In the genomic region with DNA sequence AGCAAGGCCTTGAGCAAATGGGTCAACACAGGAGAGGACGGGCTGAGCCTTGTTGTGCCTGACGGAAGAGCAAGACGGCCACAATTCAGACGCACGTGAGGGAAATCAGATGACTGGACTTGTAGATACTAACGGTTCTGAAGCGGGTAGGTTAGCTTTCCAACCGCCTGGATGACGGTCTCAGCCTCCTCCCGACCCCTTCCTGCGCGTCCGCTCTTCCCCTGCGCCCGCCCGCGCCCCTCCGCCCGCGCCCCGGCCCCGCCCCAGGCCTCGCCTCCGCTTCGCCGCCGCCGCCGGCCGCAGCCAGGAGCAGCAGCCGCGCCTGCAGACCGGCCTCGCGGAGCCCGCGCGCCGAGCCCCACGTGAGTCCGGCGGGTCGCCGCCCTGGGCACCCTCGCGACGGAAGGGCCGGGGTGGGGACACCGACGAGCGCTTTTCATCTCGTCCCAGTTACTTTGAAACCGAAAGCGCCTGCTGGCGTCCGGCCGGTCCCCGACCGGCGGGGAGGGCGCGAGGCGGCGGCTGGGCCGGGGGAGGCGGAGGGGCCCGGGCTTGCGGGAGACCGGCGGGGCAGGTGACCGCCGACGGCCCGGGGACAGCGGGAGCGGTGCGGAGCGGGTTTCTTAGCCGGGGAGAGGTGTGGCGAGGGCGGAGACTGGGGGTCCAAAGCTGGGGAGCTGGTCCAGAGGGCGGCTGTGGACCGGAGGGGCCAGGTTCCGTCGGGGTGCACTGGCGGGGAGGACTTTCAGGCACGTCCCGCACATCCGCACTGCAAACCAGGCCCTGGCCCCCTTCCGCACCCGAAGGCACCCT, we compare ENCODE assay signal across 1 cellular context.
TF ChIP-seq lines count a peak whose summit lies in the region.

A gene with protein sequence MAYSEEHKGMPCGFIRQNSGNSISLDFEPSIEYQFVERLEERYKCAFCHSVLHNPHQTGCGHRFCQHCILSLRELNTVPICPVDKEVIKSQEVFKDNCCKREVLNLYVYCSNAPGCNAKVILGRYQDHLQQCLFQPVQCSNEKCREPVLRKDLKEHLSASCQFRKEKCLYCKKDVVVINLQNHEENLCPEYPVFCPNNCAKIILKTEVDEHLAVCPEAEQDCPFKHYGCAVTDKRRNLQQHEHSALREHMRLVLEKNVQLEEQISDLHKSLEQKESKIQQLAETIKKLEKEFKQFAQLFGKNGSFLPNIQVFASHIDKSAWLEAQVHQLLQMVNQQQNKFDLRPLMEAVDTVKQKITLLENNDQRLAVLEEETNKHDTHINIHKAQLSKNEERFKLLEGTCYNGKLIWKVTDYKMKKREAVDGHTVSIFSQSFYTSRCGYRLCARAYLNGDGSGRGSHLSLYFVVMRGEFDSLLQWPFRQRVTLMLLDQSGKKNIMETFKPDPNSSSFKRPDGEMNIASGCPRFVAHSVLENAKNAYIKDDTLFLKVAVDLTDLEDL (plus strand): TSS at position 306 of the 813 bp plus-strand sequence. CDS start 26,407 bp downstream, outside the sequence.

TF ChIP-seq in K562, 482 proteins besides CTCF, POLR2A, EP300 and RAD21 (continued from another document and continues in another):
- TF ChIP-seq, protein P1, sequence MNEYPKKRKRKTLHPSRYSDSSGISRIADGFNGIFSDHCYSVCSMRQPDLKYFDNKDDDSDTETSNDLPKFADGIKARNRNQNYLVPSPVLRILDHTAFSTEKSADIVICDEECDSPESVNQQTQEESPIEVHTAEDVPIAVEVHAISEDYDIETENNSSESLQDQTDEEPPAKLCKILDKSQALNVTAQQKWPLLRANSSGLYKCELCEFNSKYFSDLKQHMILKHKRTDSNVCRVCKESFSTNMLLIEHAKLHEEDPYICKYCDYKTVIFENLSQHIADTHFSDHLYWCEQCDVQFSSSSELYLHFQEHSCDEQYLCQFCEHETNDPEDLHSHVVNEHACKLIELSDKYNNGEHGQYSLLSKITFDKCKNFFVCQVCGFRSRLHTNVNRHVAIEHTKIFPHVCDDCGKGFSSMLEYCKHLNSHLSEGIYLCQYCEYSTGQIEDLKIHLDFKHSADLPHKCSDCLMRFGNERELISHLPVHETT (CRISPR knock-in tag; conservative IDR thresholded peaks at IDR 0.05 in 1 of 2, IDR thresholded peaks at IDR 0.05 in 1 of 2), result peak in 1 of 2 experiments; percentile 63; a peak in 2 of 4 replicates
- no peak for TF ChIP-seq TOE1 (IDR thresholded peaks at IDR 0.05; ENCODE audit: borderline replicate concordance)
- no peak for TF ChIP-seq TOE1 (CRISPR knock-in tag; IDR thresholded peaks at IDR 0.05; ENCODE audit: borderline replicate concordance, low read depth)
- TF ChIP-seq BDP1 (IDR thresholded peaks at IDR 0.05; ENCODE audit: insufficient read depth, insufficient read length), result no peak
- 0 out of 2 replicates have a peak, but pooled peaks have one; percentile 18 for TF ChIP-seq ZBTB17 (CRISPR knock-in tag; IDR thresholded peaks at IDR 0.05)
- peak; percentile 69; the same call in 1 of the 2 replicates for TF ChIP-seq ZBTB7A (IDR thresholded peaks at IDR 0.05; ENCODE audit: borderline replicate concordance, control insufficient read depth, low read depth, low read length)
- no peak for TF ChIP-seq HDAC1 (IDR thresholded peaks at IDR 0.05)
- TF ChIP-seq, protein P2, sequence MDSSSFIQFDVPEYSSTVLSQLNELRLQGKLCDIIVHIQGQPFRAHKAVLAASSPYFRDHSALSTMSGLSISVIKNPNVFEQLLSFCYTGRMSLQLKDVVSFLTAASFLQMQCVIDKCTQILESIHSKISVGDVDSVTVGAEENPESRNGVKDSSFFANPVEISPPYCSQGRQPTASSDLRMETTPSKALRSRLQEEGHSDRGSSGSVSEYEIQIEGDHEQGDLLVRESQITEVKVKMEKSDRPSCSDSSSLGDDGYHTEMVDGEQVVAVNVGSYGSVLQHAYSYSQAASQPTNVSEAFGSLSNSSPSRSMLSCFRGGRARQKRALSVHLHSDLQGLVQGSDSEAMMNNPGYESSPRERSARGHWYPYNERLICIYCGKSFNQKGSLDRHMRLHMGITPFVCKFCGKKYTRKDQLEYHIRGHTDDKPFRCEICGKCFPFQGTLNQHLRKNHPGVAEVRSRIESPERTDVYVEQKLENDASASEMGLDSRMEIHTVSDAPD (CRISPR knock-in tag; IDR thresholded peaks at IDR 0.05), result no peak
- no peak for TF ChIP-seq TBL1XR1 (IDR thresholded peaks at IDR 0.05; ENCODE audit: low read length in 2 of 2)
- TF ChIP-seq, protein P3, sequence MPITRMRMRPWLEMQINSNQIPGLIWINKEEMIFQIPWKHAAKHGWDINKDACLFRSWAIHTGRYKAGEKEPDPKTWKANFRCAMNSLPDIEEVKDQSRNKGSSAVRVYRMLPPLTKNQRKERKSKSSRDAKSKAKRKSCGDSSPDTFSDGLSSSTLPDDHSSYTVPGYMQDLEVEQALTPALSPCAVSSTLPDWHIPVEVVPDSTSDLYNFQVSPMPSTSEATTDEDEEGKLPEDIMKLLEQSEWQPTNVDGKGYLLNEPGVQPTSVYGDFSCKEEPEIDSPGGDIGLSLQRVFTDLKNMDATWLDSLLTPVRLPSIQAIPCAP (CRISPR knock-in tag; IDR thresholded peaks at IDR 0.05; ENCODE audit: borderline replicate concordance), result no peak
- peak; percentile 42; the same call in 1 of the 2 replicates for TF ChIP-seq KAT7 (CRISPR knock-in tag; IDR thresholded peaks at IDR 0.05; ENCODE audit: borderline replicate concordance)
- TF ChIP-seq KDM5B (IDR thresholded peaks at IDR 0.05; ENCODE audit: insufficient replicate concordance, low read depth, low read length), result peak; percentile 28
- no peak for TF ChIP-seq POLR2B (IDR thresholded peaks at IDR 0.05; ENCODE audit: low read depth, partially characterized antibody)
- TF ChIP-seq, protein P4, sequence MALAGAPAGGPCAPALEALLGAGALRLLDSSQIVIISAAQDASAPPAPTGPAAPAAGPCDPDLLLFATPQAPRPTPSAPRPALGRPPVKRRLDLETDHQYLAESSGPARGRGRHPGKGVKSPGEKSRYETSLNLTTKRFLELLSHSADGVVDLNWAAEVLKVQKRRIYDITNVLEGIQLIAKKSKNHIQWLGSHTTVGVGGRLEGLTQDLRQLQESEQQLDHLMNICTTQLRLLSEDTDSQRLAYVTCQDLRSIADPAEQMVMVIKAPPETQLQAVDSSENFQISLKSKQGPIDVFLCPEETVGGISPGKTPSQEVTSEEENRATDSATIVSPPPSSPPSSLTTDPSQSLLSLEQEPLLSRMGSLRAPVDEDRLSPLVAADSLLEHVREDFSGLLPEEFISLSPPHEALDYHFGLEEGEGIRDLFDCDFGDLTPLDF (CRISPR knock-in tag; IDR thresholded peaks at IDR 0.05), result no peak
- TF ChIP-seq FOXJ3 (CRISPR knock-in tag; IDR thresholded peaks at IDR 0.05), result no peak
- TF ChIP-seq ZNF780A (CRISPR knock-in tag; IDR thresholded peaks at IDR 0.05), result no peak
- TF ChIP-seq, protein P5, sequence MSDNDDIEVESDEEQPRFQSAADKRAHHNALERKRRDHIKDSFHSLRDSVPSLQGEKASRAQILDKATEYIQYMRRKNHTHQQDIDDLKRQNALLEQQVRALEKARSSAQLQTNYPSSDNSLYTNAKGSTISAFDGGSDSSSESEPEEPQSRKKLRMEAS (CRISPR knock-in tag; IDR thresholded peaks at IDR 0.05), result 0 out of 2 replicates have a peak, but pooled peaks have one; percentile 45
- 0 out of 4 replicates have a peak, but pooled peaks of 1 of the 2 experiments have one; percentile 52 for TF ChIP-seq TEAD1 (CRISPR knock-in tag; IDR thresholded peaks at IDR 0.05)
- TF ChIP-seq L3MBTL2 (IDR thresholded peaks at IDR 0.05), result peak; percentile 91
- no peak for TF ChIP-seq NFXL1 (CRISPR knock-in tag; IDR thresholded peaks at IDR 0.05)
- peak; percentile 70; the same call in 1 of the 2 replicates for TF ChIP-seq PHF8 (IDR thresholded peaks at IDR 0.05; ENCODE audit: borderline replicate concordance, low read length)
- TF ChIP-seq XRCC4 (IDR thresholded peaks at IDR 0.05; ENCODE audit: extremely low read depth, insufficient read depth, insufficient read length), result no peak
- TF ChIP-seq, protein P6, sequence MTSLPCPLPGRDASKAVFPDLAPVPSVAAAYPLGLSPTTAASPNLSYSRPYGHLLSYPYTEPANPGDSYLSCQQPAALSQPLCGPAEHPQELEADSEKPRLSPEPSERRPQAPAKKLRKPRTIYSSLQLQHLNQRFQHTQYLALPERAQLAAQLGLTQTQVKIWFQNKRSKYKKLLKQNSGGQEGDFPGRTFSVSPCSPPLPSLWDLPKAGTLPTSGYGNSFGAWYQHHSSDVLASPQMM (CRISPR knock-in tag; IDR thresholded peaks at IDR 0.05), result no peak
- TF ChIP-seq, protein P7, sequence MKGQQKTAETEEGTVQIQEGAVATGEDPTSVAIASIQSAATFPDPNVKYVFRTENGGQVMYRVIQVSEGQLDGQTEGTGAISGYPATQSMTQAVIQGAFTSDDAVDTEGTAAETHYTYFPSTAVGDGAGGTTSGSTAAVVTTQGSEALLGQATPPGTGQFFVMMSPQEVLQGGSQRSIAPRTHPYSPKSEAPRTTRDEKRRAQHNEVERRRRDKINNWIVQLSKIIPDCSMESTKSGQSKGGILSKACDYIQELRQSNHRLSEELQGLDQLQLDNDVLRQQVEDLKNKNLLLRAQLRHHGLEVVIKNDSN (CRISPR knock-in tag; IDR thresholded peaks at IDR 0.05), result peak; percentile 38; the same call in 1 of the 2 replicates
- no peak for TF ChIP-seq ZNF274 (IDR thresholded peaks at IDR 0.05; ENCODE audit: borderline replicate concordance, low read depth, low read length)
- no peak for TF ChIP-seq ZNF134 (CRISPR knock-in tag; conservative IDR thresholded peaks at IDR 0.05)
- peak; percentile 89; the same call in 1 of the 2 replicates for TF ChIP-seq GATAD2B (IDR thresholded peaks at IDR 0.05; ENCODE audit: borderline replicate concordance)
- no peak for TF ChIP-seq HNRNPLL (IDR thresholded peaks at IDR 0.05; ENCODE audit: low read depth, low read length, poor library complexity, severe bottlenecking)
- 0 out of 4 replicates have a peak, but pooled peaks of 1 of the 2 experiments have one; percentile 37 for TF ChIP-seq NRF1 (conservative IDR thresholded peaks at IDR 0.05 in 1 of 2, IDR thresholded peaks at IDR 0.05 in 1 of 2)
- TF ChIP-seq, protein P8, sequence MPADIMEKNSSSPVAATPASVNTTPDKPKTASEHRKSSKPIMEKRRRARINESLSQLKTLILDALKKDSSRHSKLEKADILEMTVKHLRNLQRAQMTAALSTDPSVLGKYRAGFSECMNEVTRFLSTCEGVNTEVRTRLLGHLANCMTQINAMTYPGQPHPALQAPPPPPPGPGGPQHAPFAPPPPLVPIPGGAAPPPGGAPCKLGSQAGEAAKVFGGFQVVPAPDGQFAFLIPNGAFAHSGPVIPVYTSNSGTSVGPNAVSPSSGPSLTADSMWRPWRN (IDR thresholded peaks at IDR 0.05; ENCODE audit: low read depth), result no peak
- TF ChIP-seq POLR2G (IDR thresholded peaks at IDR 0.05; ENCODE audit: low read depth, low read length), result peak; percentile 84
- TF ChIP-seq, protein P9, sequence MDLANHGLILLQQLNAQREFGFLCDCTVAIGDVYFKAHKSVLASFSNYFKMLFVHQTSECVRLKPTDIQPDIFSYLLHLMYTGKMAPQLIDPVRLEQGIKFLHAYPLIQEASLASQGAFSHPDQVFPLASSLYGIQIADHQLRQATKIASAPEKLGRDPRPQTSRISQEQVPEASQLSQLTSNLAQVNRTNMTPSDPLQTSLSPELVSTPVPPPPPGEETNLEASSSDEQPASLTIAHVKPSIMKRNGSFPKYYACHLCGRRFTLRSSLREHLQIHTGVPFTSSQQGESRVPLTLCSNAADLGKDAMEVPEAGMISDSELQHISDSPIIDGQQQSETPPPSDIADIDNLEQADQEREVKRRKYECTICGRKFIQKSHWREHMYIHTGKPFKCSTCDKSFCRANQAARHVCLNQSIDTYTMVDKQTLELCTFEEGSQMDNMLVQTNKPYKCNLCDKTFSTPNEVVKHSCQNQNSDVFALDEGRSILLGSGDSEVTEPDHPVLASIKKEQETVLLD (IDR thresholded peaks at IDR 0.05), result no peak
- TF ChIP-seq DDX20 (tag; IDR thresholded peaks at IDR 0.05; ENCODE audit: low read depth), result no peak
- TF ChIP-seq MED1 (CRISPR knock-in tag; IDR thresholded peaks at IDR 0.05; ENCODE audit: borderline replicate concordance), result no peak
- no peak for TF ChIP-seq MAFF (IDR thresholded peaks at IDR 0.05; ENCODE audit: low read length)
- TF ChIP-seq BACH1 (tag; IDR thresholded peaks at IDR 0.05), result no peak
- TF ChIP-seq BHLHE40 (IDR thresholded peaks at IDR 0.05; ENCODE audit: low read length), result peak; percentile 94
- TF ChIP-seq, protein P10, sequence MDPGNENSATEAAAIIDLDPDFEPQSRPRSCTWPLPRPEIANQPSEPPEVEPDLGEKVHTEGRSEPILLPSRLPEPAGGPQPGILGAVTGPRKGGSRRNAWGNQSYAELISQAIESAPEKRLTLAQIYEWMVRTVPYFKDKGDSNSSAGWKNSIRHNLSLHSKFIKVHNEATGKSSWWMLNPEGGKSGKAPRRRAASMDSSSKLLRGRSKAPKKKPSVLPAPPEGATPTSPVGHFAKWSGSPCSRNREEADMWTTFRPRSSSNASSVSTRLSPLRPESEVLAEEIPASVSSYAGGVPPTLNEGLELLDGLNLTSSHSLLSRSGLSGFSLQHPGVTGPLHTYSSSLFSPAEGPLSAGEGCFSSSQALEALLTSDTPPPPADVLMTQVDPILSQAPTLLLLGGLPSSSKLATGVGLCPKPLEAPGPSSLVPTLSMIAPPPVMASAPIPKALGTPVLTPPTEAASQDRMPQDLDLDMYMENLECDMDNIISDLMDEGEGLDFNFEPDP (CRISPR knock-in tag; IDR thresholded peaks at IDR 0.05), result no peak
- TF ChIP-seq, protein P11, sequence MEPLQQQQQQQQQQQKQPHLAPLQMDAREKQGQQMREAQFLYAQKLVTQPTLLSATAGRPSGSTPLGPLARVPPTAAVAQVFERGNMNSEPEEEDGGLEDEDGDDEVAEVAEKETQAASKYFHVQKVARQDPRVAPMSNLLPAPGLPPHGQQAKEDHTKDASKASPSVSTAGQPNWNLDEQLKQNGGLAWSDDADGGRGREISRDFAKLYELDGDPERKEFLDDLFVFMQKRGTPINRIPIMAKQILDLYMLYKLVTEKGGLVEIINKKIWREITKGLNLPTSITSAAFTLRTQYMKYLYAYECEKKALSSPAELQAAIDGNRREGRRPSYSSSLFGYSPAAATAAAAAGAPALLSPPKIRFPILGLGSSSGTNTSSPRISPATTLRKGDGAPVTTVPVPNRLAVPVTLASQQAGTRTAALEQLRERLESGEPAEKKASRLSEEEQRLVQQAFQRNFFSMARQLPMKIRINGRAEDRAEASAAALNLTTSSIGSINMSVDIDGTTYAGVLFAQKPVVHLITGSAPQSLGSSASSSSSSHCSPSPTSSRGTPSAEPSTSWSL (CRISPR knock-in tag; IDR thresholded peaks at IDR 0.05; ENCODE audit: borderline replicate concordance), result no peak
- 0 out of 2 replicates have a peak, but pooled peaks have one; percentile 27 for TF ChIP-seq ZNF175 (CRISPR knock-in tag; IDR thresholded peaks at IDR 0.05; ENCODE audit: low read depth)
- TF ChIP-seq TEAD2 (tag; IDR thresholded peaks at IDR 0.05), result no peak
- 0 out of 2 replicates have a peak, but pooled peaks have one; percentile 13 for TF ChIP-seq CREB1 (IDR thresholded peaks at IDR 0.05)
- no peak for TF ChIP-seq CREB1 (CRISPR knock-in tag; IDR thresholded peaks at IDR 0.05)
- TF ChIP-seq ARHGAP35 (IDR thresholded peaks at IDR 0.05; ENCODE audit: partially characterized antibody), result no peak
- TF ChIP-seq, protein P12, sequence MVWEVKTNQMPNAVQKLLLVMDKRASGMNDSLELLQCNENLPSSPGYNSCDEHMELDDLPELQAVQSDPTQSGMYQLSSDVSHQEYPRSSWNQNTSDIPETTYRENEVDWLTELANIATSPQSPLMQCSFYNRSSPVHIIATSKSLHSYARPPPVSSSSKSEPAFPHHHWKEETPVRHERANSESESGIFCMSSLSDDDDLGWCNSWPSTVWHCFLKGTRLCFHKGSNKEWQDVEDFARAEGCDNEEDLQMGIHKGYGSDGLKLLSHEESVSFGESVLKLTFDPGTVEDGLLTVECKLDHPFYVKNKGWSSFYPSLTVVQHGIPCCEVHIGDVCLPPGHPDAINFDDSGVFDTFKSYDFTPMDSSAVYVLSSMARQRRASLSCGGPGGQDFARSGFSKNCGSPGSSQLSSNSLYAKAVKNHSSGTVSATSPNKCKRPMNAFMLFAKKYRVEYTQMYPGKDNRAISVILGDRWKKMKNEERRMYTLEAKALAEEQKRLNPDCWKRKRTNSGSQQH (CRISPR knock-in tag; IDR thresholded peaks at IDR 0.05), result no peak
- no peak for TF ChIP-seq CBX8 (IDR thresholded peaks at IDR 0.05; ENCODE audit: borderline replicate concordance, extremely low read depth, low read depth, low read length, poor library complexity, severe bottlenecking)
